In genomic region chr2:38959938-38960608, GRCh38 we compare ENCODE assay signal across 8 cellular contexts.
DNase-seq lines count a peak whose midpoint lies in the region; ATAC-seq, FAIRE-seq and TF ChIP-seq lines count a peak whose summit lies in the region.

No MANE protein-coding gene starts in this region.

- H3K9me3 Mint-ChIP-seq in activated CD4-positive, alpha-beta memory T cell treated with anti-CD3 and anti-CD28 coated beads, Interleukin-2, amount 10 ng/mL, durations not matched to agents 7 days and 5 days = no peaks in the 10 kb centered on the region

- POLR2A ChIA-PET in activated CD4-positive, alpha-beta memory T cell treated with anti-CD3 and anti-CD28 coated beads, Interleukin-2, amount 10 ng/mL, durations not matched to agents 7 days and 5 days (lab: Charles Lee) = interaction anchor here (0.8 to 1.6 kb wide), 4 partner anchors 11 to 209 kb away, joined by 3 to 7 read pairs (median 5); partner anchors contain the start of gene SRSF7
- POLR2A ChIA-PET in H1 (lab: Charles Lee; ENCODE audit: partially characterized antibody) = interaction anchor here (0.6 to 2.1 kb wide), 8 partner anchors 8 to 747 kb away, joined by 3 to 9 read pairs (median 4); partner anchors contain the start of gene SRSF7

- H3K27me3 Mint-ChIP-seq in activated CD4-positive, alpha-beta memory T cell treated with anti-CD3 and anti-CD28 coated beads, Interleukin-2, amount 10 ng/mL, durations not matched to agents 7 days and 5 days = peaks cover 35% of the 10 kb centered on the region

- H3K18ac ChIP-seq in H1 (ENCODE audit: extremely low read depth, low read length) (peak overlapping the region; percentile 76), mesenchymal stem cell (ENCODE audit: low read depth in 1 of 2, low read length in 2 of 2) (peak overlapping the region; percentile 11 to 77)

- no peak overlapping the region for H2AK5ac ChIP-seq in H1 (ENCODE audit: low read depth, low read length)
- H2AK5ac ChIP-seq in mesenchymal stem cell (ENCODE audit: low read length, severe bottlenecking) = no peak overlapping the region

- peaks cover 2 to 28% (median 23%) of the 10 kb centered on the region in 4 experiments for H3K27me3 ChIP-seq in H1 (replicated peaks in 1 of 4; ENCODE audit: control insufficient read depth in 3 of 4, extremely low read depth in 1 of 4, insufficient read depth in 3 of 4, low read length in 3 of 4)
- H3K27me3 ChIP-seq in mesenchymal stem cell (ENCODE audit: control insufficient read depth in 1 of 2, insufficient read depth in 1 of 2, low read length in 2 of 2) = peaks cover 0 to 4% of the 10 kb centered on the region in 2 experiments

- no peak overlapping the region for H2BK20ac ChIP-seq in H1 (ENCODE audit: low read length)

- H2BK5ac ChIP-seq in H1 (ENCODE audit: low read depth, low read length) = no peak overlapping the region
- no peak overlapping the region for H2BK5ac ChIP-seq in mesenchymal stem cell (ENCODE audit: low read depth, low read length, poor library complexity, severe bottlenecking)

- H4K8ac ChIP-seq in H1 (ENCODE audit: extremely low read depth, insufficient read depth, low read length) = peak overlapping the region; percentile 91
- H4K8ac ChIP-seq in mesenchymal stem cell (ENCODE audit: low read length) = peak overlapping the region; percentile 91

- H3K79me2 ChIP-seq in H1 (ENCODE audit: control insufficient read depth in 1 of 2, insufficient read depth in 2 of 2, low read length in 2 of 2) = no peaks in the 10 kb centered on the region

- peaks cover 0 to 7% of the 10 kb centered on the region in 2 experiments; a peak in 1 of 4 replicates for H3K9me3 ChIP-seq in H1 (ENCODE audit: insufficient read depth in 2 of 2, low read depth in 1 of 2, low read length in 1 of 2)
- H3K9me3 ChIP-seq in mesenchymal stem cell (ENCODE audit: control insufficient read depth, low read length) = no peaks in the 10 kb centered on the region

- 28% methylated on average over 81 of the region's 97 CpGs; no CpG with 5 or more reads in 1 of the 2 experiments for WGBS in H1 (ENCODE audit: extremely low coverage in 1 of 2, insufficient coverage in 1 of 2, insufficient read length in 1 of 2, insufficient replicate concordance in 2 of 2, low coverage in 1 of 2, low lambda C conversion rate in 2 of 2, missing lambda C conversion rate in 1 of 2), 2 experiments
- WGBS in mesenchymal stem cell = 75% methylated on average over 59 of the region's 97 CpGs

- H3K23ac ChIP-seq in H1 (ENCODE audit: insufficient read length) (no peak overlapping the region), mesenchymal stem cell (ENCODE audit: low read length in 2 of 2) (no peak overlapping the region)

- H3K4me2 ChIP-seq in H1 (ENCODE audit: insufficient read depth in 1 of 2, low read depth in 2 of 2, low read length in 2 of 2) (peak overlapping the region; percentile 68), mesenchymal stem cell (ENCODE audit: low read length, poor library complexity, severe bottlenecking) (peak overlapping the region; percentile 62)

- no peak overlapping the region for H2BK120ac ChIP-seq in H1 (replicated peaks; ENCODE audit: low read depth, low read length)
- H2BK120ac ChIP-seq in mesenchymal stem cell (ENCODE audit: low read depth, low read length) = peak overlapping the region; percentile 37

- H4K5ac ChIP-seq in H1 (ENCODE audit: insufficient read length, low read depth, low read length) = no peak overlapping the region

- no peaks in the 10 kb centered on the region; a peak in 1 of 8 replicates for H3K36me3 ChIP-seq in H1 (ENCODE audit: control insufficient read depth in 2 of 4, insufficient read depth in 4 of 4, low read length in 3 of 4)
- peaks cover 0 to 4% of the 10 kb centered on the region in 2 experiments for H3K36me3 ChIP-seq in mesenchymal stem cell (ENCODE audit: control insufficient read depth in 1 of 2, insufficient read depth in 2 of 2, low read depth in 1 of 2, low read length in 2 of 2)

- peak overlapping the region; percentile 54 for H3K4me3 Mint-ChIP-seq in activated CD4-positive, alpha-beta memory T cell treated with anti-CD3 and anti-CD28 coated beads, Interleukin-2, amount 10 ng/mL, durations not matched to agents 7 days and 5 days

- no peaks in the 10 kb centered on the region for H3K23me2 ChIP-seq in H1 (ENCODE audit: low read depth, low read length)

- H3K4ac ChIP-seq in H1 (replicated peaks; ENCODE audit: insufficient read length, low read depth, low read length) = no peak overlapping the region
- no peak overlapping the region for H3K4ac ChIP-seq in mesenchymal stem cell (ENCODE audit: low read depth in 1 of 2, low read length in 2 of 2)

- H3K4me1 Mint-ChIP-seq in activated CD4-positive, alpha-beta memory T cell treated with anti-CD3 and anti-CD28 coated beads, Interleukin-2, amount 10 ng/mL, durations not matched to agents 7 days and 5 days = peaks cover 3% of the 10 kb centered on the region

- TF ChIP-seq POLR2A in H1 (IDR thresholded peaks at IDR 0.05; ENCODE audit: control extremely low read depth in 1 of 2, low read depth in 2 of 2, low read length in 2 of 2) = no peak

- H3K79me1 ChIP-seq in H1 (ENCODE audit: low read depth, low read length) = no peaks in the 10 kb centered on the region
- H3K79me1 ChIP-seq in mesenchymal stem cell (replicated peaks; ENCODE audit: low read length, poor library complexity, severe bottlenecking) = no peaks in the 10 kb centered on the region

- H3K4me1 ChIP-seq in H1 (replicated peaks in 1 of 4; ENCODE audit: control insufficient read depth in 3 of 4, insufficient read depth in 4 of 4, low read length in 3 of 4) (peaks cover 0 to 5% (median under 1%) of the 10 kb centered on the region in 4 experiments; a peak in 1 of 7 replicates), mesenchymal stem cell (ENCODE audit: control insufficient read depth, insufficient read depth, low read depth, low read length) (peaks cover 7% of the 10 kb centered on the region)

- CTCF ChIA-PET in activated CD4-positive, alpha-beta memory T cell treated with anti-CD3 and anti-CD28 coated beads, Interleukin-2, amount 10 ng/mL, durations not matched to agents 7 days and 5 days (lab: Charles Lee) = interaction anchor here (1.3 to 3.9 kb wide), 3 partner anchors 11 to 270 kb away, joined by 6 to 36 read pairs (median 7); no protein-coding TSS in a partner anchor
- CTCF ChIA-PET in H1 (lab: Charles Lee; ENCODE audit: partially characterized antibody) = interaction anchor here (0.6 to 4.1 kb wide), 7 partner anchors 10 to 146 kb away, joined by 3 to 48 read pairs (median 4); no protein-coding TSS in a partner anchor

- peak; percentile 88 for ATAC-seq in HG02885 (IDR thresholded peaks at IDR 0.05; ENCODE audit: poor library complexity, unreplicated experiment)

- FAIRE-seq in H1 (lab: Jason Lieb, UNC) = no peak
- FAIRE-seq in HTR-8/SVneo (lab: Jason Lieb, UNC) = no peak

- no peak overlapping the region for H3K14ac ChIP-seq in H1 (ENCODE audit: insufficient read length)
- no peak overlapping the region for H3K14ac ChIP-seq in mesenchymal stem cell (ENCODE audit: low read length in 2 of 2)

- H2AFZ ChIP-seq in H1 (ENCODE audit: low read length) (peak overlapping the region; percentile 76; the same call in 1 of the 2 replicates), mesenchymal stem cell (ENCODE audit: low read depth, low read length) (peak overlapping the region; percentile 75)

- DNase-seq in ELR (ENCODE audit: low read depth) (peak; percentile 12), H1 (ENCODE audit: low read depth in 1 of 2, low spot score in 2 of 2) (peak; percentile 68 to 76), mesenchymal stem cell (peak; percentile 77), T1000 (lab: John Stamatoyannopoulos, UW) (no peak), HTR-8/SVneo (ENCODE audit: insufficient read length, low spot score) (no peak)
- peak; percentile 78 for DNase-seq in activated CD4-positive, alpha-beta memory T cell treated with anti-CD3 and anti-CD28 coated beads, Interleukin-2, amount 10 ng/mL, durations not matched to agents 7 days and 5 days
- peak; percentile 19 for DNase-seq in stimulated activated CD8-positive, alpha-beta memory T cell treated with anti-CD3 and anti-CD28 coated beads, Interleukin-12 subunit alpha, Interleukin-12 subunit beta, amount 100 ng/mL, for 1 hour (ENCODE audit: low read depth)

- no peak overlapping the region for H3K56ac ChIP-seq in H1 (replicated peaks; ENCODE audit: insufficient read length, low read depth, low read length)

- H2BK15ac ChIP-seq in H1 (ENCODE audit: low read length) (0 out of 2 replicates have a peak overlapping the region, but pooled peaks have one; percentile 40), mesenchymal stem cell (ENCODE audit: low read depth, poor library complexity, severe bottlenecking) (peak overlapping the region; percentile 36)

- no peak; a peak in 1 of 4 replicates for TF ChIP-seq RAD21 in H1 (IDR thresholded peaks at IDR 0.05 in 1 of 2, conservative IDR thresholded peaks at IDR 0.05 in 1 of 2; ENCODE audit: low read depth in 2 of 2, low read length in 2 of 2)

- H3K4me3 ChIP-seq in H1 (ENCODE audit: extremely low read depth in 1 of 4, insufficient read depth in 2 of 4, low read depth in 3 of 4, low read length in 4 of 4) (peak overlapping the region; percentile 25 to 54 (median 34)), mesenchymal stem cell (ENCODE audit: insufficient read depth in 1 of 2, low read depth in 1 of 2, low read length in 2 of 2) (peak overlapping the region; percentile 45 to 68)

- no peak overlapping the region for H3K27ac ChIP-seq in H1 (ENCODE audit: low read depth, low read length)
- no peak overlapping the region for H3K27ac ChIP-seq in mesenchymal stem cell (ENCODE audit: low read length, poor library complexity, severe bottlenecking)

- TF ChIP-seq EP300 in H1 (IDR thresholded peaks at IDR 0.05; ENCODE audit: borderline replicate concordance in 1 of 2, low read depth in 2 of 2, low read length in 2 of 2) = no peak

- peak overlapping the region; percentile 76 for H4K91ac ChIP-seq in H1 (replicated peaks; ENCODE audit: insufficient read length, low read length)
- peak overlapping the region; percentile 78 for H4K91ac ChIP-seq in mesenchymal stem cell (ENCODE audit: low read length)

- H2BK12ac ChIP-seq in H1 (ENCODE audit: low read depth, low read length) (no peak overlapping the region), mesenchymal stem cell (ENCODE audit: low read length in 2 of 2) (no peak overlapping the region)

- H3K27ac Mint-ChIP-seq in activated CD4-positive, alpha-beta memory T cell treated with anti-CD3 and anti-CD28 coated beads, Interleukin-2, amount 10 ng/mL, durations not matched to agents 7 days and 5 days = no peak overlapping the region

- no peak; a peak in 1 of 4 replicates for TF ChIP-seq CTCF in H1 (IDR thresholded peaks at IDR 0.05; ENCODE audit: control extremely low read depth in 1 of 3, insufficient read depth in 1 of 3, low read depth in 1 of 3, low read length in 3 of 3)

- H3K9ac ChIP-seq in H1 (replicated peaks in 1 of 4; ENCODE audit: extremely low read depth in 1 of 4, low read depth in 3 of 4, low read length in 3 of 4) (peak overlapping the region in 1 of 4 experiments; percentile 6; a peak in 2 of 7 replicates), mesenchymal stem cell (ENCODE audit: low read length) (peak overlapping the region; percentile 40)

- no peaks in the 10 kb centered on the region for H4K20me1 ChIP-seq in H1 (replicated peaks in 1 of 2; ENCODE audit: control insufficient read depth in 1 of 2, insufficient read depth in 2 of 2, low read length in 2 of 2)

- no peaks in the 10 kb centered on the region for H3K36me3 Mint-ChIP-seq in activated CD4-positive, alpha-beta memory T cell treated with anti-CD3 and anti-CD28 coated beads, Interleukin-2, amount 10 ng/mL, durations not matched to agents 7 days and 5 days (ENCODE audit: low read depth)

Comparison
In these comparisons a context has a peak if more than half of its experiments do, and no peak if none do; other contexts are left out.
1. DNase-seq: peak in ELR (single experiment), activated CD4-positive, alpha-beta memory T cell treated with anti-CD3 and anti-CD28 coated beads, Interleukin-2, amount 10 ng/mL, durations not matched to agents 7 days and 5 days (single experiment), H1 (2 of 2), mesenchymal stem cell (single experiment) and stimulated activated CD8-positive, alpha-beta memory T cell treated with anti-CD3 and anti-CD28 coated beads, Interleukin-12 subunit alpha, Interleukin-12 subunit beta, amount 100 ng/mL, for 1 hour (single experiment); none in T1000 (single experiment) and HTR-8/SVneo (single experiment).